9 cellular contexts compared by ENCODE assay signal in genomic region chr14:39265032-39265431, GRCh38. TPM values are rescaled to one million over a fixed set of nuclear protein-coding genes. Genes with fewer than 3 reads are reported as not detected.
DNase-seq lines count a peak whose midpoint lies in the region; ATAC-seq, FAIRE-seq and TF ChIP-seq lines count a peak whose summit lies in the region.
"Had no signal": no experiment of that assay in that cellular context is flagged by ENCODE, and none has a peak within 500 bp of the region (broad histone marks: within the 10 kb centered on the region; RNA-seq: fewer than 3 reads in every experiment).

No MANE protein-coding gene starts in this region.

- H3K4me1 ChIP-seq in CD8-positive, alpha-beta memory T cell (ENCODE audit: insufficient read depth, low read length): peaks cover 17% of the 10 kb centered on the region
- peaks cover 5% of the 10 kb centered on the region for H3K4me1 ChIP-seq in GM12878 (ENCODE audit: control insufficient read depth, insufficient read depth, low read length)

- peak overlapping the region; percentile 24 to 97 (median 94) for H3K4me3 Mint-ChIP-seq in CD8-positive, alpha-beta memory T cell
- peak overlapping the region; percentile 78 for H3K4me3 Mint-ChIP-seq in natural killer cell

- RAD21 ChIA-PET in GM12878 (lab: Charles Lee; ENCODE audit: unreplicated experiment): interaction anchor here (1.7 to 3.0 kb wide), 3 partner anchors 10 to 204 kb away, joined by 3 to 9 read pairs (median 8); partner anchors contain the start of gene FBXO33

- H4K20me1 ChIP-seq in GM12878 (ENCODE audit: control insufficient read depth, insufficient read depth): no peaks in the 10 kb centered on the region

- H2AFZ ChIP-seq in GM12878 (ENCODE audit: control insufficient read depth, low read depth, low read length): no peak overlapping the region

- TF ChIP-seq POLR2A in GM12878 (IDR thresholded peaks at IDR 0.05; ENCODE audit: low read depth, low read length): no peak

- POLR2A ChIA-PET in CD8-positive, alpha-beta memory T cell (lab: Charles Lee): interaction anchor here (2.5 kb wide), 1 partner anchor 36 kb away, joined by 14 read pairs; no protein-coding TSS in a partner anchor
- POLR2A ChIA-PET in GM12878 (lab: Charles Lee): interaction anchor here (1.5 kb wide), 1 partner anchor 11 kb away, joined by 3 read pairs; no protein-coding TSS in a partner anchor

- H3K4me1 Mint-ChIP-seq in CD8-positive, alpha-beta memory T cell: peaks cover 33 to 40% (median 39%) of the 10 kb centered on the region in 3 donors
- H3K4me1 Mint-ChIP-seq in natural killer cell: peaks cover 36 to 39% of the 10 kb centered on the region in 2 donors

- peaks cover 24% of the 10 kb centered on the region for H3K79me2 ChIP-seq in GM12878 (ENCODE audit: control insufficient read depth, insufficient read depth, low read length)

- no peaks in the 10 kb centered on the region for H3K9me3 ChIP-seq in CD8-positive, alpha-beta memory T cell (ENCODE audit: low read length)
- H3K9me3 ChIP-seq in GM12878 (replicated peaks; ENCODE audit: control insufficient read depth, insufficient read depth, low read length): no peaks in the 10 kb centered on the region

- no peak for TF ChIP-seq CTCF in GM12878 (IDR thresholded peaks at IDR 0.05 in 2 of 3, conservative IDR thresholded peaks at IDR 0.05 in 1 of 3; ENCODE audit: control insufficient read depth in 2 of 3, extremely low read depth in 1 of 3, insufficient read depth in 1 of 3, low read depth in 3 of 3, low read length in 3 of 3)
- no peak for TF ChIP-seq CTCF in natural killer cell (IDR thresholded peaks at IDR 0.05)

- TF ChIP-seq EP300 in GM12878 (IDR thresholded peaks at IDR 0.05; ENCODE audit: borderline replicate concordance in 1 of 2, control insufficient read depth in 1 of 2, low read depth in 2 of 2, low read length in 2 of 2): no peak

- BruUV-seq in GM12878 (replicated peaks; lab: Mats Ljungman, UMichigan): no TSS peak

- DNase-seq in CD8-positive, alpha-beta memory T cell: no peak
- DNase-seq in Jurkat, Clone E6-1 (ENCODE audit: low read depth, low spot score): peak; percentile 49
- DNase-seq in GM12878 (ENCODE audit: low read depth, low spot score) (no peak), natural killer cell (no peak), midbrain (lab: John Stamatoyannopoulos, UW) (no peak)
- no peak for DNase-seq in stimulated activated CD4-positive, alpha-beta T cell treated with anti-CD3 and anti-CD28 coated beads, Interleukin-2, amount 100 ng/mL, for 48 hours
- DNase-seq: anterior cingulate cortex had no signal

- H3K4me2 ChIP-seq in GM12878 (ENCODE audit: control insufficient read depth, insufficient read depth): no peak overlapping the region

- no peak for ATAC-seq in GM12878
- ATAC-seq in natural killer cell: no peak
- no peak for ATAC-seq in GM21529 (IDR thresholded peaks at IDR 0.05; ENCODE audit: unreplicated experiment)
- no peak for ATAC-seq in HG03457 (IDR thresholded peaks at IDR 0.05; ENCODE audit: unreplicated experiment)

- WGBS in GM12878 (ENCODE audit: insufficient coverage, insufficient replicate concordance, low lambda C conversion rate, missing lambda C conversion rate): 4% methylated on average over 2 of the region's 2 CpGs

- H3K36me3 ChIP-seq in CD8-positive, alpha-beta memory T cell (ENCODE audit: insufficient read depth, low read length): no peaks in the 10 kb centered on the region
- H3K36me3 ChIP-seq in GM12878 (ENCODE audit: control insufficient read depth in 2 of 2, insufficient read depth in 2 of 2, low read length in 1 of 2): no peaks in the 10 kb centered on the region

- peaks cover 0 to 10% (median 0%) of the 10 kb centered on the region in 5 donors for H3K9me3 Mint-ChIP-seq in CD8-positive, alpha-beta memory T cell
- peaks cover 0 to 2% of the 10 kb centered on the region in 2 donors for H3K9me3 Mint-ChIP-seq in natural killer cell

- peaks cover 0 to 15% (median 11%) of the 10 kb centered on the region in 3 donors for H3K36me3 Mint-ChIP-seq in CD8-positive, alpha-beta memory T cell
- no peaks in the 10 kb centered on the region for H3K36me3 Mint-ChIP-seq in natural killer cell

- H3K27me3 Mint-ChIP-seq in CD8-positive, alpha-beta memory T cell: no peaks in the 10 kb centered on the region
- H3K27me3 Mint-ChIP-seq in natural killer cell (ENCODE audit: low read depth in 2 of 2): no peaks in the 10 kb centered on the region

- no peak for TF ChIP-seq RAD21 in GM12878 (IDR thresholded peaks at IDR 0.05; ENCODE audit: insufficient read depth, low read depth, low read length)

- no peak overlapping the region for H3K9ac ChIP-seq in GM12878 (ENCODE audit: control insufficient read depth, insufficient read depth, low read length)

- no peak overlapping the region for H3K27ac ChIP-seq in CD8-positive, alpha-beta memory T cell (ENCODE audit: low read depth, low read length)
- no peak overlapping the region for H3K27ac ChIP-seq in GM12878 (ENCODE audit: control insufficient read depth, insufficient read depth)

- no peak for FAIRE-seq in GM12878 (lab: Jason Lieb, UNC)

- SMC1A ChIA-PET in GM12878 (lab: Charles Lee; ENCODE audit: uncharacterized antibody, unreplicated experiment): interaction anchor here (0.7 to 2.3 kb wide), 6 partner anchors 33 to 203 kb away, joined by 3 to 10 read pairs (median 4); partner anchors contain the start of gene TRAPPC6B

- in situ Hi-C loops in GM12878 (cut with MboI): no loop called here

- CTCF ChIA-PET in CD8-positive, alpha-beta memory T cell (lab: Charles Lee): no interaction called here
- CTCF ChIA-PET in GM12878 (lab: Yijun Ruan, JAX): interaction anchor here (1.7 kb wide), 1 partner anchor 33 kb away, joined by 8 read pairs; no protein-coding TSS in a partner anchor

- intact Hi-C loops in GM12878 (cut with micrococcal nuclease; ENCODE audit: unreplicated experiment): loop anchor here (10.0 kb wide), 1 partner anchor 150 kb away; the partner anchor contains the start of gene GEMIN2
- intact Hi-C loops in natural killer cell (cut with micrococcal nuclease): loop anchor here (5.0 to 10.0 kb wide), 2 partner anchors 153 to 1190 kb away; partner anchors contain the start of gene GEMIN2

- H3K4me3 ChIP-seq in CD8-positive, alpha-beta memory T cell (ENCODE audit: low read length): no peak overlapping the region
- no peak overlapping the region for H3K4me3 ChIP-seq in Jurkat, Clone E6-1 (ENCODE audit: low read length)
- H3K4me3 ChIP-seq in GM12878: no peak overlapping the region

- H3K27ac Mint-ChIP-seq in CD8-positive, alpha-beta memory T cell: peak overlapping the region in 5 of 8 donors; percentile 3 to 99 (median 52)
- H3K27ac Mint-ChIP-seq in natural killer cell: peak overlapping the region; percentile 74 to 97

- no peaks in the 10 kb centered on the region for H3K27me3 ChIP-seq in CD8-positive, alpha-beta memory T cell (ENCODE audit: insufficient read depth, low read length, poor library complexity, severe bottlenecking)
- no peaks in the 10 kb centered on the region for H3K27me3 ChIP-seq in GM12878 (replicated peaks in 1 of 2; ENCODE audit: control insufficient read depth in 2 of 2, insufficient read depth in 2 of 2, low read length in 1 of 2)

TF ChIP-seq in GM12878, 131 proteins besides CTCF, POLR2A, EP300 and RAD21:
- TF ChIP-seq CBFB (IDR thresholded peaks at IDR 0.05; ENCODE audit: low read depth): no peak
- no peak for TF ChIP-seq MLLT1 (IDR thresholded peaks at IDR 0.05)
- no peak for TF ChIP-seq USF2 (IDR thresholded peaks at IDR 0.05; ENCODE audit: borderline replicate concordance, low read depth, low read length)
- no peak for TF ChIP-seq CHD4 (IDR thresholded peaks at IDR 0.05)
- peak; percentile 10; the same call in 1 of the 2 replicates for TF ChIP-seq RUNX3 (IDR thresholded peaks at IDR 0.05; ENCODE audit: low read length)

RNA-seq across cellular contexts. Expression of gene MIA2, which starts 31.3 kb away (rescaled TPM):
- total RNA-seq in CD8-positive, alpha-beta memory T cell: 10 to 100 TPM; 19.5 to 21.0 TPM
- polyA plus RNA-seq in CD8-positive, alpha-beta memory T cell: 27.8 TPM
- polyA plus RNA-seq in Jurkat, Clone E6-1 (2012; ENCODE audit: insufficient read depth, insufficient read length): 16.6 TPM
- total RNA-seq in GM12878 (2013; cell fraction: nucleolus; rRNA removed): 32.1 and 33.9 TPM in 2 replicates
- total RNA-seq in GM12878 (2014; rRNA removed) (12.3 and 12.6 TPM in 2 replicates), GM12878 (2014; rRNA removed; fragmentation: Illumina TruSeq; extraction: Trizol) (18.4 and 19.8 TPM in 2 replicates), GM12878 (2021) (12.6 and 15.7 TPM in 2 replicates), natural killer cell (10 to 100 TPM; 44.7 to 45.7 (median 45.4) TPM)
- 11.9 TPM for polyA plus RNA-seq in GM12878 (2011; ENCODE audit: low read depth)
- polyA plus RNA-seq in GM12878 (2011; rRNA removed) (36.8 and 46.5 TPM in 2 replicates), GM12878 (2014; fragmentation: Illumina TruSeq; extraction: Trizol) (24.3 and 29.6 TPM in 2 replicates), GM12878 (2014; fragmentation: Nextera tagmentation; extraction: Ambion mirVana) (10 to 100 TPM in 1 of 2 experiments, 1 to 10 TPM in 1; 6.3 to 10.2 TPM), GM12878 (2014; rRNA removed) (10.0 and 10.5 TPM in 2 replicates), GM12878 (2016; fragmentation: Nextera tagmentation; extraction: Ambion mirVana) (10 to 100 TPM; 19.8 to 20.2 TPM)
- 22.3 and 23.0 TPM in 2 replicates for polyA plus RNA-seq in GM12878 (2011; cell fraction: cytosol; rRNA removed)
- polyA plus RNA-seq in GM12878 (2011; cell fraction: nucleus; rRNA removed): 20.0 and 26.4 TPM in 2 replicates
- polyA plus RNA-seq in GM12878 (2012): 8.5 and 10.2 TPM in 2 replicates
- polyA minus RNA-seq in GM12878 (2011; rRNA and poly(A)+ RNA removed): 13.5 and 20.1 TPM in 2 replicates
- 8.6 and 9.5 TPM in 2 replicates for polyA minus RNA-seq in GM12878 (2011; cell fraction: cytosol; rRNA and poly(A)+ RNA removed)
- 10.5 and 18.4 TPM in 2 replicates for polyA minus RNA-seq in GM12878 (2011; cell fraction: nucleus; rRNA and poly(A)+ RNA removed)
